ENCODE assay signal across 1 cellular context in the genomic region with DNA sequence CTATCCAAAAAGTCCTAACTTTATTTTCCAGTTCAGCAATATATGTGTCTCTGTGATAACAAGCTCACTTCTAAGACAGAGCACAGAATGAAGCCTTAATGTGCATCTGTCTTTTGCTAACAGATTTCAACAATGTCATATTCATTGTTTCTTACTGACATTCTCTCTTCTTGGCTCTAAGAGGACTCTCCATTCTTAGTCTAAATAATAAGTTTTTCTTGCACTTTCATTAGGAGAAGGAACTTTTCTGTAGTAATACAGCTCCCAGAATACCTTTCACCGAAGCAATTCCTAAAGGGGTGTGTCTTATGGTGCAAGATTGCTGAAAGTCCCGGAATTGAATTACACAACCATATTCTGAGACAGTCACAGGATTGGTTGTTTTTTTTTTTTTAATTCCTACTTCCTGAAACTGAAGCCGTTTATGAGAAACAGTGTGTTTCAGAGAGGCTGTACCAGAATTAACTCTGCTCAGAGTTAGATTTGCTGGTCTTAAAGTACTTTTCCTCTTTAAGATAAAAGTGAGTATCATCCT.
TF ChIP-seq lines count a peak whose summit lies in the region.

A gene (plus strand): TSS at position 421 of the 535 bp plus-strand sequence.

TF ChIP-seq in K562, 482 proteins besides CTCF, POLR2A, EP300 and RAD21 (continued from another document):
- TF ChIP-seq, protein P1, sequence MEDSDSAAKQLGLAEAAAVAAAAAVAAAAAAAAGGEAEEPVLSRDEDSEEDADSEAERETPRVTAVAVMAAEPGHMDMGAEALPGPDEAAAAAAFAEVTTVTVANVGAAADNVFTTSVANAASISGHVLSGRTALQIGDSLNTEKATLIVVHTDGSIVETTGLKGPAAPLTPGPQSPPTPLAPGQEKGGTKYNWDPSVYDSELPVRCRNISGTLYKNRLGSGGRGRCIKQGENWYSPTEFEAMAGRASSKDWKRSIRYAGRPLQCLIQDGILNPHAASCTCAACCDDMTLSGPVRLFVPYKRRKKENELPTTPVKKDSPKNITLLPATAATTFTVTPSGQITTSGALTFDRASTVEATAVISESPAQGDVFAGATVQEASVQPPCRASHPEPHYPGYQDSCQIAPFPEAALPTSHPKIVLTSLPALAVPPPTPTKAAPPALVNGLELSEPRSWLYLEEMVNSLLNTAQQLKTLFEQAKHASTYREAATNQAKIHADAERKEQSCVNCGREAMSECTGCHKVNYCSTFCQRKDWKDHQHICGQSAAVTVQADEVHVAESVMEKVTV (CRISPR knock-in tag; IDR thresholded peaks at IDR 0.05) = peak; percentile 31; the same call in 1 of the 2 replicates
- no peak for TF ChIP-seq MCM5 (IDR thresholded peaks at IDR 0.05; ENCODE audit: low read depth)
- peak; percentile 58; the same call in 1 of the 2 replicates for TF ChIP-seq PML (IDR thresholded peaks at IDR 0.05; ENCODE audit: low read length)
- TF ChIP-seq RFX7 (CRISPR knock-in tag; IDR thresholded peaks at IDR 0.05) = no peak
- TF ChIP-seq, protein P2, sequence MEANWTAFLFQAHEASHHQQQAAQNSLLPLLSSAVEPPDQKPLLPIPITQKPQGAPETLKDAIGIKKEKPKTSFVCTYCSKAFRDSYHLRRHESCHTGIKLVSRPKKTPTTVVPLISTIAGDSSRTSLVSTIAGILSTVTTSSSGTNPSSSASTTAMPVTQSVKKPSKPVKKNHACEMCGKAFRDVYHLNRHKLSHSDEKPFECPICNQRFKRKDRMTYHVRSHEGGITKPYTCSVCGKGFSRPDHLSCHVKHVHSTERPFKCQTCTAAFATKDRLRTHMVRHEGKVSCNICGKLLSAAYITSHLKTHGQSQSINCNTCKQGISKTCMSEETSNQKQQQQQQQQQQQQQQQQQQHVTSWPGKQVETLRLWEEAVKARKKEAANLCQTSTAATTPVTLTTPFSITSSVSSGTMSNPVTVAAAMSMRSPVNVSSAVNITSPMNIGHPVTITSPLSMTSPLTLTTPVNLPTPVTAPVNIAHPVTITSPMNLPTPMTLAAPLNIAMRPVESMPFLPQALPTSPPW (CRISPR knock-in tag; IDR thresholded peaks at IDR 0.05) = peak; percentile 36; the same call in 1 of the 2 replicates
- TF ChIP-seq KLF1 (tag; IDR thresholded peaks at IDR 0.05) = no peak
- no peak for TF ChIP-seq HMG20A (CRISPR knock-in tag; conservative IDR thresholded peaks at IDR 0.05)
- TF ChIP-seq NFRKB (IDR thresholded peaks at IDR 0.05; ENCODE audit: low read depth) = 0 out of 2 replicates have a peak, but pooled peaks have one; percentile 35
- peak; percentile 69; the same call in 1 of the 2 replicates for TF ChIP-seq FOXJ2 (tag; IDR thresholded peaks at IDR 0.05)
- peak; percentile 49 for TF ChIP-seq SUPT5H (IDR thresholded peaks at IDR 0.05)
- no peak for TF ChIP-seq RBM25 (IDR thresholded peaks at IDR 0.05; ENCODE audit: low read depth, low read length, severe bottlenecking)
- peak; percentile 72 for TF ChIP-seq POLR2B (IDR thresholded peaks at IDR 0.05; ENCODE audit: low read depth, partially characterized antibody)
- TF ChIP-seq, protein P3, sequence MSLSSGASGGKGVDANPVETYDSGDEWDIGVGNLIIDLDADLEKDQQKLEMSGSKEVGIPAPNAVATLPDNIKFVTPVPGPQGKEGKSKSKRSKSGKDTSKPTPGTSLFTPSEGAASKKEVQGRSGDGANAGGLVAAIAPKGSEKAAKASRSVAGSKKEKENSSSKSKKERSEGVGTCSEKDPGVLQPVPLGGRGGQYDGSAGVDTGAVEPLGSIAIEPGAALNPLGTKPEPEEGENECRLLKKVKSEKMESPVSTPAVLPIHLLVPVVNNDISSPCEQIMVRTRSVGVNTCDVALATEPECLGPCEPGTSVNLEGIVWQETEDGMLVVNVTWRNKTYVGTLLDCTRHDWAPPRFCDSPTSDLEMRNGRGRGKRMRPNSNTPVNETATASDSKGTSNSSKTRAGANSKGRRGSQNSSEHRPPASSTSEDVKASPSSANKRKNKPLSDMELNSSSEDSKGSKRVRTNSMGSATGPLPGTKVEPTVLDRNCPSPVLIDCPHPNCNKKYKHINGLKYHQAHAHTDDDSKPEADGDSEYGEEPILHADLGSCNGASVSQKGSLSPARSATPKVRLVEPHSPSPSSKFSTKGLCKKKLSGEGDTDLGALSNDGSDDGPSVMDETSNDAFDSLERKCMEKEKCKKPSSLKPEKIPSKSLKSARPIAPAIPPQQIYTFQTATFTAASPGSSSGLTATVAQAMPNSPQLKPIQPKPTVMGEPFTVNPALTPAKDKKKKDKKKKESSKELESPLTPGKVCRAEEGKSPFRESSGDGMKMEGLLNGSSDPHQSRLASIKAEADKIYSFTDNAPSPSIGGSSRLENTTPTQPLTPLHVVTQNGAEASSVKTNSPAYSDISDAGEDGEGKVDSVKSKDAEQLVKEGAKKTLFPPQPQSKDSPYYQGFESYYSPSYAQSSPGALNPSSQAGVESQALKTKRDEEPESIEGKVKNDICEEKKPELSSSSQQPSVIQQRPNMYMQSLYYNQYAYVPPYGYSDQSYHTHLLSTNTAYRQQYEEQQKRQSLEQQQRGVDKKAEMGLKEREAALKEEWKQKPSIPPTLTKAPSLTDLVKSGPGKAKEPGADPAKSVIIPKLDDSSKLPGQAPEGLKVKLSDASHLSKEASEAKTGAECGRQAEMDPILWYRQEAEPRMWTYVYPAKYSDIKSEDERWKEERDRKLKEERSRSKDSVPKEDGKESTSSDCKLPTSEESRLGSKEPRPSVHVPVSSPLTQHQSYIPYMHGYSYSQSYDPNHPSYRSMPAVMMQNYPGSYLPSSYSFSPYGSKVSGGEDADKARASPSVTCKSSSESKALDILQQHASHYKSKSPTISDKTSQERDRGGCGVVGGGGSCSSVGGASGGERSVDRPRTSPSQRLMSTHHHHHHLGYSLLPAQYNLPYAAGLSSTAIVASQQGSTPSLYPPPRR (CRISPR knock-in tag; IDR thresholded peaks at IDR 0.05; ENCODE audit: borderline replicate concordance) = no peak
- TF ChIP-seq PPARD (CRISPR knock-in tag; IDR thresholded peaks at IDR 0.05) = no peak
- TF ChIP-seq CEBPG (CRISPR knock-in tag; IDR thresholded peaks at IDR 0.05) = peak; percentile 91
- TF ChIP-seq CEBPG (tag; conservative IDR thresholded peaks at IDR 0.05 in 1 of 2, IDR thresholded peaks at IDR 0.05 in 1 of 2) = peak; percentile 97 to 98
- TF ChIP-seq, protein P4, sequence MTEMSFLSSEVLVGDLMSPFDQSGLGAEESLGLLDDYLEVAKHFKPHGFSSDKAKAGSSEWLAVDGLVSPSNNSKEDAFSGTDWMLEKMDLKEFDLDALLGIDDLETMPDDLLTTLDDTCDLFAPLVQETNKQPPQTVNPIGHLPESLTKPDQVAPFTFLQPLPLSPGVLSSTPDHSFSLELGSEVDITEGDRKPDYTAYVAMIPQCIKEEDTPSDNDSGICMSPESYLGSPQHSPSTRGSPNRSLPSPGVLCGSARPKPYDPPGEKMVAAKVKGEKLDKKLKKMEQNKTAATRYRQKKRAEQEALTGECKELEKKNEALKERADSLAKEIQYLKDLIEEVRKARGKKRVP (CRISPR knock-in tag; IDR thresholded peaks at IDR 0.05) = peak; percentile 78
- TF ChIP-seq ATF1 (CRISPR knock-in tag; IDR thresholded peaks at IDR 0.05) = no peak
- no peak for TF ChIP-seq ATF1 (tag; IDR thresholded peaks at IDR 0.05)
- TF ChIP-seq EP400 (IDR thresholded peaks at IDR 0.05) = peak; percentile 33; the same call in 1 of the 2 replicates
